In the genomic region with DNA sequence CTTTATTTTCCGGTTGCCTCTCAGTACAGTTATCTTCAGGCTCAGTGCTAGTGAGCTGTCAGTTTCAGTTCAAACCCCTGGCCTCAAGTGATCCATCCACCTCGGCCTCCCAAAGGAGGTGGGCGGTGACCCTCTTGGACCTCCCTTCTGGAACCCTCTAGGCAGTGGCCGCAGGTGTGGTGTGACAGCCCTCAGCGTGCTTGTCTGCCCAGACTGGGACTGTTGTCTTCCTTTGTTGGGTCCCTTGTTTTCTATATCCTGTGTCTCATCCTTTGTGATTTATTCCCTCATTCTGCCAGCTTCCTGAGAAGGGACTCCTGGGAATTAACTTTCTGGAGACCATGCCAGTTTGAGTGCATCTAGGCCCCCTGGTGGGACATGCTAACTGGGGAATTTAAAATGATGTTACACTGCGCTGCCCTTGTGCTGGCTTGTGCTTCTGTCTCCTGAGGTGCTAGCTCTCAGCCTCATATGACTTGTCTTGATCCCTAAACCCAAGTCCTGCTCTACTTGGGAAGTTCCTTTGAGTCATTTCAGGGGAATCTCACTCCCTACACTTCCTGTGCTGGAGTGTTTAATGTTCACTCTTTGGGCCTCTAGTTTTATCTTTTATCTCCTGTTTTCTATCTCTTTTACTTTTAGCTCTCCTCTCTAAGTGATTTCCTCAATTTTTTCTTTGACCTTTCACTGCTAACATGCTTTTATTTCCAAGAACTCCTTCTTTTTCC, we compare ENCODE assay signal across 1 cellular context.
TF ChIP-seq lines count a peak whose summit lies in the region.

No MANE protein-coding gene starts in this region.

TF ChIP-seq in K562, 482 proteins besides CTCF, POLR2A, EP300 and RAD21 (continued from another document and continues in another):
- TF ChIP-seq ZNF583 (CRISPR knock-in tag; IDR thresholded peaks at IDR 0.05) (0 out of 2 replicates have a peak, but pooled peaks have one; percentile 26), NR2C1 (IDR thresholded peaks at IDR 0.05) (no peak), NR2C1 (tag; IDR thresholded peaks at IDR 0.05) (no peak), JUND (IDR thresholded peaks at IDR 0.05; ENCODE audit: borderline replicate concordance, low read depth, low read length) (peak; percentile 59), JUND (tag; IDR thresholded peaks at IDR 0.05; ENCODE audit: borderline replicate concordance, low read depth, low read length) (no peak; the same call in 1 of the 3 replicates), ZNF239 (CRISPR knock-in tag; IDR thresholded peaks at IDR 0.05) (no peak), ZNF436 (CRISPR knock-in tag; IDR thresholded peaks at IDR 0.05) (no peak), RFX5 (IDR thresholded peaks at IDR 0.05; ENCODE audit: low read depth, low read length) (no peak), ZNF766 (CRISPR knock-in tag; conservative IDR thresholded peaks at IDR 0.05) (no peak; the same call in 1 of the 2 replicates), BRF1 (IDR thresholded peaks at IDR 0.05; ENCODE audit: borderline replicate concordance, extremely low read depth, insufficient read length) (no peak), CHCHD3 (CRISPR knock-in tag; IDR thresholded peaks at IDR 0.05) (no peak), ARID1B (IDR thresholded peaks at IDR 0.05) (no peak), PURB (CRISPR knock-in tag; IDR thresholded peaks at IDR 0.05; ENCODE audit: low read depth) (no peak), MYBL2 (IDR thresholded peaks at IDR 0.05; ENCODE audit: low read depth) (no peak), MYBL2 (CRISPR knock-in tag; IDR thresholded peaks at IDR 0.05; ENCODE audit: borderline replicate concordance) (no peak), BRD9 (IDR thresholded peaks at IDR 0.05; ENCODE audit: low read depth, partially characterized antibody) (no peak), MCM2 (IDR thresholded peaks at IDR 0.05; ENCODE audit: low read depth) (no peak), MAFG (tag; conservative IDR thresholded peaks at IDR 0.05) (no peak), IRF2 (CRISPR knock-in tag; IDR thresholded peaks at IDR 0.05) (no peak), MTF1 (CRISPR knock-in tag; IDR thresholded peaks at IDR 0.05; ENCODE audit: borderline replicate concordance) (no peak), STAG1 (CRISPR knock-in tag; IDR thresholded peaks at IDR 0.05; ENCODE audit: borderline replicate concordance) (no peak), TGIF2 (CRISPR knock-in tag; IDR thresholded peaks at IDR 0.05) (no peak), PRMT5 (CRISPR knock-in tag; IDR thresholded peaks at IDR 0.05) (no peak), NR2C2 (CRISPR knock-in tag; IDR thresholded peaks at IDR 0.05) (no peak), NR2C2 (tag; IDR thresholded peaks at IDR 0.05) (no peak), NR3C1 (CRISPR knock-in tag; IDR thresholded peaks at IDR 0.05) (no peak), CHD2 (IDR thresholded peaks at IDR 0.05; ENCODE audit: low read depth, low read length) (no peak), SRSF1 (IDR thresholded peaks at IDR 0.05; ENCODE audit: low read depth, low read length) (no peak), ZNF408 (CRISPR knock-in tag; IDR thresholded peaks at IDR 0.05; ENCODE audit: low read depth) (no peak)
- TF ChIP-seq, protein P1, sequence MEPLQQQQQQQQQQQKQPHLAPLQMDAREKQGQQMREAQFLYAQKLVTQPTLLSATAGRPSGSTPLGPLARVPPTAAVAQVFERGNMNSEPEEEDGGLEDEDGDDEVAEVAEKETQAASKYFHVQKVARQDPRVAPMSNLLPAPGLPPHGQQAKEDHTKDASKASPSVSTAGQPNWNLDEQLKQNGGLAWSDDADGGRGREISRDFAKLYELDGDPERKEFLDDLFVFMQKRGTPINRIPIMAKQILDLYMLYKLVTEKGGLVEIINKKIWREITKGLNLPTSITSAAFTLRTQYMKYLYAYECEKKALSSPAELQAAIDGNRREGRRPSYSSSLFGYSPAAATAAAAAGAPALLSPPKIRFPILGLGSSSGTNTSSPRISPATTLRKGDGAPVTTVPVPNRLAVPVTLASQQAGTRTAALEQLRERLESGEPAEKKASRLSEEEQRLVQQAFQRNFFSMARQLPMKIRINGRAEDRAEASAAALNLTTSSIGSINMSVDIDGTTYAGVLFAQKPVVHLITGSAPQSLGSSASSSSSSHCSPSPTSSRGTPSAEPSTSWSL (CRISPR knock-in tag; IDR thresholded peaks at IDR 0.05; ENCODE audit: borderline replicate concordance): no peak; the same call in 1 of the 2 replicates
- TF ChIP-seq, protein P2, sequence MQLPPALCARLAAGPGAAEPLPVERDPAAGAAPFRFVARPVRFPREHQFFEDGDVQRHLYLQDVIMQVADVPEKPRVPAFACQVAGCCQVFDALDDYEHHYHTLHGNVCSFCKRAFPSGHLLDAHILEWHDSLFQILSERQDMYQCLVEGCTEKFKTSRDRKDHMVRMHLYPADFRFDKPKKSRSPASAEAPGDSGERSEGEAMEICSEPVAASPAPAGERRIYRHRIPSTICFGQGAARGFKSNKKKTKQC (CRISPR knock-in tag; IDR thresholded peaks at IDR 0.05): no peak
- TF ChIP-seq, protein P3, sequence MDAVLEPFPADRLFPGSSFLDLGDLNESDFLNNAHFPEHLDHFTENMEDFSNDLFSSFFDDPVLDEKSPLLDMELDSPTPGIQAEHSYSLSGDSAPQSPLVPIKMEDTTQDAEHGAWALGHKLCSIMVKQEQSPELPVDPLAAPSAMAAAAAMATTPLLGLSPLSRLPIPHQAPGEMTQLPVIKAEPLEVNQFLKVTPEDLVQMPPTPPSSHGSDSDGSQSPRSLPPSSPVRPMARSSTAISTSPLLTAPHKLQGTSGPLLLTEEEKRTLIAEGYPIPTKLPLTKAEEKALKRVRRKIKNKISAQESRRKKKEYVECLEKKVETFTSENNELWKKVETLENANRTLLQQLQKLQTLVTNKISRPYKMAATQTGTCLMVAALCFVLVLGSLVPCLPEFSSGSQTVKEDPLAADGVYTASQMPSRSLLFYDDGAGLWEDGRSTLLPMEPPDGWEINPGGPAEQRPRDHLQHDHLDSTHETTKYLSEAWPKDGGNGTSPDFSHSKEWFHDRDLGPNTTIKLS (IDR thresholded peaks at IDR 0.05; ENCODE audit: borderline replicate concordance, low read depth): no peak
- TF ChIP-seq, protein P4, sequence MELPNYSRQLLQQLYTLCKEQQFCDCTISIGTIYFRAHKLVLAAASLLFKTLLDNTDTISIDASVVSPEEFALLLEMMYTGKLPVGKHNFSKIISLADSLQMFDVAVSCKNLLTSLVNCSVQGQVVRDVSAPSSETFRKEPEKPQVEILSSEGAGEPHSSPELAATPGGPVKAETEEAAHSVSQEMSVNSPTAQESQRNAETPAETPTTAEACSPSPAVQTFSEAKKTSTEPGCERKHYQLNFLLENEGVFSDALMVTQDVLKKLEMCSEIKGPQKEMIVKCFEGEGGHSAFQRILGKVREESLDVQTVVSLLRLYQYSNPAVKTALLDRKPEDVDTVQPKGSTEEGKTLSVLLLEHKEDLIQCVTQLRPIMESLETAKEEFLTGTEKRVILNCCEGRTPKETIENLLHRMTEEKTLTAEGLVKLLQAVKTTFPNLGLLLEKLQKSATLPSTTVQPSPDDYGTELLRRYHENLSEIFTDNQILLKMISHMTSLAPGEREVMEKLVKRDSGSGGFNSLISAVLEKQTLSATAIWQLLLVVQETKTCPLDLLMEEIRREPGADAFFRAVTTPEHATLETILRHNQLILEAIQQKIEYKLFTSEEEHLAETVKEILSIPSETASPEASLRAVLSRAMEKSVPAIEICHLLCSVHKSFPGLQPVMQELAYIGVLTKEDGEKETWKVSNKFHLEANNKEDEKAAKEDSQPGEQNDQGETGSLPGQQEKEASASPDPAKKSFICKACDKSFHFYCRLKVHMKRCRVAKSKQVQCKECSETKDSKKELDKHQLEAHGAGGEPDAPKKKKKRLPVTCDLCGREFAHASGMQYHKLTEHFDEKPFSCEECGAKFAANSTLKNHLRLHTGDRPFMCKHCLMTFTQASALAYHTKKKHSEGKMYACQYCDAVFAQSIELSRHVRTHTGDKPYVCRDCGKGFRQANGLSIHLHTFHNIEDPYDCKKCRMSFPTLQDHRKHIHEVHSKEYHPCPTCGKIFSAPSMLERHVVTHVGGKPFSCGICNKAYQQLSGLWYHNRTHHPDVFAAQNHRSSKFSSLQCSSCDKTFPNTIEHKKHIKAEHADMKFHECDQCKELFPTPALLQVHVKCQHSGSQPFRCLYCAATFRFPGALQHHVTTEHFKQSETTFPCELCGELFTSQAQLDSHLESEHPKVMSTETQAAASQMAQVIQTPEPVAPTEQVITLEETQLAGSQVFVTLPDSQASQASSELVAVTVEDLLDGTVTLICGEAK (IDR thresholded peaks at IDR 0.05): no peak
- TF ChIP-seq, protein P4 (CRISPR knock-in tag; IDR thresholded peaks at IDR 0.05): no peak
- TF ChIP-seq, protein P5, sequence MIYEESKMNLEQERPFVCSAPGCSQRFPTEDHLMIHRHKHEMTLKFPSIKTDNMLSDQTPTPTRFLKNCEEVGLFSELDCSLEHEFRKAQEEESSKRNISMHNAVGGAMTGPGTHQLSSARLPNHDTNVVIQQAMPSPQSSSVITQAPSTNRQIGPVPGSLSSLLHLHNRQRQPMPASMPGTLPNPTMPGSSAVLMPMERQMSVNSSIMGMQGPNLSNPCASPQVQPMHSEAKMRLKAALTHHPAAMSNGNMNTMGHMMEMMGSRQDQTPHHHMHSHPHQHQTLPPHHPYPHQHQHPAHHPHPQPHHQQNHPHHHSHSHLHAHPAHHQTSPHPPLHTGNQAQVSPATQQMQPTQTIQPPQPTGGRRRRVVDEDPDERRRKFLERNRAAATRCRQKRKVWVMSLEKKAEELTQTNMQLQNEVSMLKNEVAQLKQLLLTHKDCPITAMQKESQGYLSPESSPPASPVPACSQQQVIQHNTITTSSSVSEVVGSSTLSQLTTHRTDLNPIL (CRISPR knock-in tag; IDR thresholded peaks at IDR 0.05): no peak
- TF ChIP-seq, protein P6, sequence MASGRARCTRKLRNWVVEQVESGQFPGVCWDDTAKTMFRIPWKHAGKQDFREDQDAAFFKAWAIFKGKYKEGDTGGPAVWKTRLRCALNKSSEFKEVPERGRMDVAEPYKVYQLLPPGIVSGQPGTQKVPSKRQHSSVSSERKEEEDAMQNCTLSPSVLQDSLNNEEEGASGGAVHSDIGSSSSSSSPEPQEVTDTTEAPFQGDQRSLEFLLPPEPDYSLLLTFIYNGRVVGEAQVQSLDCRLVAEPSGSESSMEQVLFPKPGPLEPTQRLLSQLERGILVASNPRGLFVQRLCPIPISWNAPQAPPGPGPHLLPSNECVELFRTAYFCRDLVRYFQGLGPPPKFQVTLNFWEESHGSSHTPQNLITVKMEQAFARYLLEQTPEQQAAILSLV (tag; IDR thresholded peaks at IDR 0.05): no peak
- TF ChIP-seq, protein P7, sequence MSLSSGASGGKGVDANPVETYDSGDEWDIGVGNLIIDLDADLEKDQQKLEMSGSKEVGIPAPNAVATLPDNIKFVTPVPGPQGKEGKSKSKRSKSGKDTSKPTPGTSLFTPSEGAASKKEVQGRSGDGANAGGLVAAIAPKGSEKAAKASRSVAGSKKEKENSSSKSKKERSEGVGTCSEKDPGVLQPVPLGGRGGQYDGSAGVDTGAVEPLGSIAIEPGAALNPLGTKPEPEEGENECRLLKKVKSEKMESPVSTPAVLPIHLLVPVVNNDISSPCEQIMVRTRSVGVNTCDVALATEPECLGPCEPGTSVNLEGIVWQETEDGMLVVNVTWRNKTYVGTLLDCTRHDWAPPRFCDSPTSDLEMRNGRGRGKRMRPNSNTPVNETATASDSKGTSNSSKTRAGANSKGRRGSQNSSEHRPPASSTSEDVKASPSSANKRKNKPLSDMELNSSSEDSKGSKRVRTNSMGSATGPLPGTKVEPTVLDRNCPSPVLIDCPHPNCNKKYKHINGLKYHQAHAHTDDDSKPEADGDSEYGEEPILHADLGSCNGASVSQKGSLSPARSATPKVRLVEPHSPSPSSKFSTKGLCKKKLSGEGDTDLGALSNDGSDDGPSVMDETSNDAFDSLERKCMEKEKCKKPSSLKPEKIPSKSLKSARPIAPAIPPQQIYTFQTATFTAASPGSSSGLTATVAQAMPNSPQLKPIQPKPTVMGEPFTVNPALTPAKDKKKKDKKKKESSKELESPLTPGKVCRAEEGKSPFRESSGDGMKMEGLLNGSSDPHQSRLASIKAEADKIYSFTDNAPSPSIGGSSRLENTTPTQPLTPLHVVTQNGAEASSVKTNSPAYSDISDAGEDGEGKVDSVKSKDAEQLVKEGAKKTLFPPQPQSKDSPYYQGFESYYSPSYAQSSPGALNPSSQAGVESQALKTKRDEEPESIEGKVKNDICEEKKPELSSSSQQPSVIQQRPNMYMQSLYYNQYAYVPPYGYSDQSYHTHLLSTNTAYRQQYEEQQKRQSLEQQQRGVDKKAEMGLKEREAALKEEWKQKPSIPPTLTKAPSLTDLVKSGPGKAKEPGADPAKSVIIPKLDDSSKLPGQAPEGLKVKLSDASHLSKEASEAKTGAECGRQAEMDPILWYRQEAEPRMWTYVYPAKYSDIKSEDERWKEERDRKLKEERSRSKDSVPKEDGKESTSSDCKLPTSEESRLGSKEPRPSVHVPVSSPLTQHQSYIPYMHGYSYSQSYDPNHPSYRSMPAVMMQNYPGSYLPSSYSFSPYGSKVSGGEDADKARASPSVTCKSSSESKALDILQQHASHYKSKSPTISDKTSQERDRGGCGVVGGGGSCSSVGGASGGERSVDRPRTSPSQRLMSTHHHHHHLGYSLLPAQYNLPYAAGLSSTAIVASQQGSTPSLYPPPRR (CRISPR knock-in tag; IDR thresholded peaks at IDR 0.05; ENCODE audit: borderline replicate concordance): no peak
